22 cellular contexts compared by ENCODE assay signal in the genomic region with DNA sequence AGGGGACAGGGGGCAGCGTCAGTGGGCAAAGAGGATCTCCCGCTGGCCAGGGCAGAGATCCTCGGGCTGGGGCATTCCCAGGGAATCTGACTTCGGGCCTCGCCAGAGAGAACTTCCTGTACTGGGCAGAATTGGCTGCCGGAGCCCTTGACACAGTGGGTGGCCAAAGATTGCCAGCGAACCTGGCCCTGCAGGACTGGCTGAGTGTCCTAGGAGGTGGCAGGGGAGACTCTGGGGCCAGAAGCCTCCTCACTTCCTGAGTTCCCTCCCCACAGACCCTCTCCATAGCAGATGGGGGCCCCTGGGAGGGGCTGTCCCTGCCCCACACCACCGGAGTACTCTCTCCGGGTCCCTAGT.
"Had no signal": no experiment of that assay in that cellular context is flagged by ENCODE, and none has a peak within 500 bp of the region (broad histone marks: within the 10 kb centered on the region; RNA-seq: fewer than 3 reads in every experiment).

No MANE protein-coding gene starts in this region.

- H3K4me3 ChIP-seq: adrenal gland, pancreas, tibial artery, vagina had no signal

- H3K27me3 ChIP-seq: adrenal gland, foreskin keratinocyte, pancreas, tibial artery, vagina had no signal

- H3K36me3 Mint-ChIP-seq: activated naive CD4-positive, alpha-beta T cell treated with anti-CD3 and anti-CD28 coated beads, Interleukin-2, amount 50 U/mL, for 72 hours had no signal

- H3K9me3 ChIP-seq: adrenal gland, pancreas, tibial artery, vagina had no signal

- H3K9me3 Mint-ChIP-seq: activated naive CD4-positive, alpha-beta T cell treated with anti-CD3 and anti-CD28 coated beads, Interleukin-2, amount 50 U/mL, for 72 hours; activated T-helper 1 cell treated with anti-CD3 and anti-CD28 coated beads, Interleukin-12 subunit alpha, Interleukin-12 subunit beta, Interleukin-2, Interleukin-4 antibody, amounts not matched to agents 30 ng/mL and 10 ng/mL and 1 ng/mL, durations not matched to agents 14 hours and 24 hours and 36 hours; endodermal cell; memory B cell; naive thymus-derived CD8-positive, alpha-beta T cell; WTC11 had no signal

- H3K27ac Mint-ChIP-seq: activated CD4-positive, alpha-beta T cell treated with anti-CD3 and anti-CD28 coated beads for 36 hours; activated naive CD4-positive, alpha-beta T cell treated with anti-CD3 and anti-CD28 coated beads, Interleukin-2, amount 50 U/mL, for 72 hours; activated T-helper 1 cell treated with anti-CD3 and anti-CD28 coated beads, Interleukin-12 subunit alpha, Interleukin-12 subunit beta, Interleukin-2, Interleukin-4 antibody, amounts not matched to agents 30 ng/mL and 10 ng/mL and 1 ng/mL, durations not matched to agents 14 hours and 24 hours and 36 hours; endodermal cell; memory B cell; WTC11 had no signal

- H3K4me1 Mint-ChIP-seq: WTC11 had no signal

- ATAC-seq: activated CD4-positive, alpha-beta T cell treated with anti-CD3 and anti-CD28 coated beads for 36 hours; activated naive CD4-positive, alpha-beta T cell treated with anti-CD3 and anti-CD28 coated beads, Interleukin-2, amount 50 U/mL, for 72 hours; foreskin keratinocyte; naive thymus-derived CD8-positive, alpha-beta T cell; pancreas; WTC11 had no signal

- H3K27me3 Mint-ChIP-seq: activated CD4-positive, alpha-beta T cell treated with anti-CD3 and anti-CD28 coated beads for 36 hours; memory B cell; naive thymus-derived CD8-positive, alpha-beta T cell had no signal

- H3K4me3 Mint-ChIP-seq: activated CD4-positive, alpha-beta T cell treated with anti-CD3 and anti-CD28 coated beads for 36 hours; activated T-helper 1 cell treated with anti-CD3 and anti-CD28 coated beads, Interleukin-12 subunit alpha, Interleukin-12 subunit beta, Interleukin-2, Interleukin-4 antibody, amounts not matched to agents 30 ng/mL and 10 ng/mL and 1 ng/mL, durations not matched to agents 14 hours and 24 hours and 36 hours; endodermal cell; memory B cell; naive thymus-derived CD8-positive, alpha-beta T cell; WTC11 had no signal

- H3K27ac ChIP-seq: adrenal gland, epithelial cell of prostate, foreskin keratinocyte, tibial artery, vagina had no signal

- DNase-seq: activated CD4-positive, alpha-beta T cell treated with anti-CD3 and anti-CD28 coated beads for 36 hours; activated CD4-positive, alpha-beta T cell treated with anti-CD3 and anti-CD28 coated beads, Interleukin-2, amount 50 U/mL, for 48 hours; activated gamma-delta T cell treated with Interleukin-2 at 50 U/mL for 16 hours; activated T-cell treated with anti-CD3 and anti-CD28 coated beads for 4 hours; adrenal gland; endodermal cell; foreskin keratinocyte; hypothalamus; islet precursor cell; left colon; naive thymus-derived CD8-positive, alpha-beta T cell; pancreas; stimulated activated CD4-positive, alpha-beta T cell treated with anti-CD3 and anti-CD28 coated beads, Interleukin-12 subunit alpha, Interleukin-12 subunit beta, amount 100 ng/mL, for 4 hours; stimulated activated CD4-positive, alpha-beta T cell treated with anti-CD3 and anti-CD28 coated beads, Interleukin-1b, Interleukin-23, amount 100 ng/mL, for 48 hours; stimulated activated naive CD4-positive, alpha-beta T cell treated with Interleukin-2 at 50 U/mL for 16 hours; tibial artery had no signal
